Comparison of ENCODE assay signal across 10 cellular contexts in the genomic region with DNA sequence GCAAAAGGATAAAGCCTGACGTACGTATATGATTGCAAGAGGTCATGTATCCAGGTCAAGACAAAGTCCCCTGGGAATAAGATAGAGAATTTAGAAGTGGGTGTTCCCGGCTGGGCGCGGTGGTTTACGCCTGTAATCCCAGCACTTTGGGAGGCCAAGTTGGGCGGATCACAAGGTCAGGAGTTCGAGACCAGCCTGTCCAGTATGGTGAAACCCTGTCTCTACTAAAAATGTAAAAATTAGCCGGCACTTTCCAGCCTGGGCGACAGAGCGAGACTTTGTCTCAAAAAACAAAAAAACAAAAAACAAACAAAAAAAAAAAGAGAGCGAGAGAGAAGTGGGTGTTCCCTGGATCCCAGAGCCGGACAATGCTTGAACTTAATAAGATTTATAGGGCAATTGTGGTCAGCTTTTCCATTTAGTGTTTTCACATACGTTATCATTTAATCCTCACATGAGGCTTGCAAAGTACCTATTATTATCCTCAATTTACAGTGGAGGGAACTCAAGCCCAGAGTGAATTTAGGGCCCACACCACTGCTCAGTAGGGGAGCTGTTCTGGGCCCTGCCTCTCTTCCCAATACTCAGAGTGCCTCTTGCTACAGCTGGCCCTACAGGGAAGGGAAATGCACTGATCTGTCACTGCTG. TPM values are rescaled to one million over a fixed set of nuclear protein-coding genes. Genes with fewer than 3 reads are reported as not detected.
DNase-seq lines count a peak whose midpoint lies in the region; ATAC-seq and TF ChIP-seq lines count a peak whose summit lies in the region.
"Had no signal": no experiment of that assay in that cellular context is flagged by ENCODE, and none has a peak within 500 bp of the region (broad histone marks: within the 10 kb centered on the region; RNA-seq: fewer than 3 reads in every experiment).

No MANE protein-coding gene starts in this region.

- no peak for TF ChIP-seq CTCF in epithelial cell of esophagus (IDR thresholded peaks at IDR 0.05; ENCODE audit: insufficient read depth, low read depth, low read length, missing control alignments)

- peaks cover 52% of the 10 kb centered on the region for H3K27me3 Mint-ChIP-seq in activated CD4-positive, alpha-beta T cell treated with anti-CD3 and anti-CD28 coated beads, Interleukin-2, amount 10 ng/mL, durations not matched to agents 7 days and 5 days

- H3K9me3 Mint-ChIP-seq in activated CD4-positive, alpha-beta T cell treated with anti-CD3 and anti-CD28 coated beads, Interleukin-2, amount 10 ng/mL, durations not matched to agents 7 days and 5 days, result no peaks in the 10 kb centered on the region
- H3K9me3 Mint-ChIP-seq in stimulated activated effector memory CD8-positive, alpha-beta T cell treated with anti-CD3 and anti-CD28 coated beads, Interleukin-12 subunit alpha, Interleukin-12 subunit beta, amount 100 ng/mL, for 72 hours, result no peaks in the 10 kb centered on the region

- H3K36me3 Mint-ChIP-seq in activated CD4-positive, alpha-beta T cell treated with anti-CD3 and anti-CD28 coated beads, Interleukin-2, amount 10 ng/mL, durations not matched to agents 7 days and 5 days (ENCODE audit: low read depth), result no peaks in the 10 kb centered on the region
- no peaks in the 10 kb centered on the region for H3K36me3 Mint-ChIP-seq in stimulated activated effector memory CD8-positive, alpha-beta T cell treated with anti-CD3 and anti-CD28 coated beads, Interleukin-12 subunit alpha, Interleukin-12 subunit beta, amount 100 ng/mL, for 72 hours

- peak overlapping the region; percentile 77 for H3K4me3 ChIP-seq in epithelial cell of esophagus (ENCODE audit: low read length)

- H3K4me1 Mint-ChIP-seq in activated CD4-positive, alpha-beta T cell treated with anti-CD3 and anti-CD28 coated beads, Interleukin-2, amount 10 ng/mL, durations not matched to agents 7 days and 5 days, result peaks cover 35% of the 10 kb centered on the region
- H3K4me1 Mint-ChIP-seq in stimulated activated effector memory CD8-positive, alpha-beta T cell treated with anti-CD3 and anti-CD28 coated beads, Interleukin-12 subunit alpha, Interleukin-12 subunit beta, amount 100 ng/mL, for 72 hours, result peaks cover 23% of the 10 kb centered on the region

- no peak for ATAC-seq in stimulated activated effector memory CD8-positive, alpha-beta T cell treated with anti-CD3 and anti-CD28 coated beads, Interleukin-12 subunit alpha, Interleukin-12 subunit beta, amount 100 ng/mL, for 72 hours

- POLR2A ChIA-PET in activated CD4-positive, alpha-beta T cell treated with anti-CD3 and anti-CD28 coated beads, Interleukin-2, amount 10 ng/mL, durations not matched to agents 7 days and 5 days (lab: Charles Lee), result no interaction called here

- H3K4me3 Mint-ChIP-seq in activated CD4-positive, alpha-beta T cell treated with anti-CD3 and anti-CD28 coated beads, Interleukin-2, amount 10 ng/mL, durations not matched to agents 7 days and 5 days, result peak overlapping the region; percentile 22
- H3K4me3 Mint-ChIP-seq in stimulated activated effector memory CD8-positive, alpha-beta T cell treated with anti-CD3 and anti-CD28 coated beads, Interleukin-12 subunit alpha, Interleukin-12 subunit beta, amount 100 ng/mL, for 72 hours, result peak overlapping the region; percentile 80

- H3K27ac Mint-ChIP-seq in activated CD4-positive, alpha-beta T cell treated with anti-CD3 and anti-CD28 coated beads, Interleukin-2, amount 10 ng/mL, durations not matched to agents 7 days and 5 days, result no peak overlapping the region
- no peak overlapping the region for H3K27ac Mint-ChIP-seq in stimulated activated effector memory CD8-positive, alpha-beta T cell treated with anti-CD3 and anti-CD28 coated beads, Interleukin-12 subunit alpha, Interleukin-12 subunit beta, amount 100 ng/mL, for 72 hours

- no peak for DNase-seq in activated CD4-positive, alpha-beta T cell treated with anti-CD3 and anti-CD28 coated beads, Interleukin-2, amount 10 ng/mL, durations not matched to agents 7 days and 5 days
- no peak for DNase-seq in activated CD4-positive, alpha-beta T cell treated with anti-CD3 and anti-CD28 coated beads for 48 hours
- DNase-seq in epithelial cell of esophagus (ENCODE audit: low read depth) (no peak), D341Med (ENCODE audit: low spot score) (no peak), GM03348 (ENCODE audit: low spot score) (no peak)
- DNase-seq in stimulated activated effector memory CD8-positive, alpha-beta T cell treated with anti-CD3 and anti-CD28 coated beads, Interleukin-12 subunit alpha, Interleukin-12 subunit beta, amount 100 ng/mL, for 72 hours (ENCODE audit: low spot score in 2 of 2), result no peak
- DNase-seq: activated CD4-positive, CD25-positive, alpha-beta regulatory T cell; NCI-H2171; thyroid gland had no signal

- CTCF ChIA-PET in activated CD4-positive, alpha-beta T cell treated with anti-CD3 and anti-CD28 coated beads, Interleukin-2, amount 10 ng/mL, durations not matched to agents 7 days and 5 days (lab: Charles Lee), result interaction anchor here (1.2 to 2.1 kb wide), 2 partner anchors 13 to 17 kb away, joined by 4 to 7 read pairs; partner anchors contain the start of gene TM4SF5

RNA-seq across cellular contexts. Expression of gene GLTPD2, which starts 0.5 kb away (rescaled TPM):
- not detected for total RNA-seq in activated CD4-positive, alpha-beta T cell treated with anti-CD3 and anti-CD28 coated beads, Interleukin-2, amount 10 ng/mL, durations not matched to agents 7 days and 5 days
- total RNA-seq: prostate gland, thyroid gland had no signal

RNA-seq across cellular contexts. Expression of gene VMO1, which starts 2.1 kb away (rescaled TPM):
- total RNA-seq in activated CD4-positive, alpha-beta T cell treated with anti-CD3 and anti-CD28 coated beads, Interleukin-2, amount 10 ng/mL, durations not matched to agents 7 days and 5 days, result under 1 TPM in 1 of 2 experiments, not detected in 1; 0.32 TPM

RNA-seq across cellular contexts. Expression of gene PSMB6, which starts 7.7 kb away (rescaled TPM):
- 100 to 1,000 TPM in 1 of 2 experiments, 10 to 100 TPM in 1; 95.3 to 115 TPM for total RNA-seq in activated CD4-positive, alpha-beta T cell treated with anti-CD3 and anti-CD28 coated beads, Interleukin-2, amount 10 ng/mL, durations not matched to agents 7 days and 5 days

RNA-seq across cellular contexts. Expression of gene TM4SF5, which starts 16.6 kb away (rescaled TPM):
- not detected for total RNA-seq in activated CD4-positive, alpha-beta T cell treated with anti-CD3 and anti-CD28 coated beads, Interleukin-2, amount 10 ng/mL, durations not matched to agents 7 days and 5 days
- total RNA-seq: prostate gland, thyroid gland had no signal
